Comparison of ENCODE assay signal across 1 cellular context in genomic region chr7:23418046-23418445, GRCh38.
TF ChIP-seq lines count a peak whose summit lies in the region.

No MANE protein-coding gene starts in this region.

TF ChIP-seq in WTC11, 78 proteins besides CTCF, POLR2A, EP300 and RAD21 (continued from another document):
- TF ChIP-seq, protein P1, sequence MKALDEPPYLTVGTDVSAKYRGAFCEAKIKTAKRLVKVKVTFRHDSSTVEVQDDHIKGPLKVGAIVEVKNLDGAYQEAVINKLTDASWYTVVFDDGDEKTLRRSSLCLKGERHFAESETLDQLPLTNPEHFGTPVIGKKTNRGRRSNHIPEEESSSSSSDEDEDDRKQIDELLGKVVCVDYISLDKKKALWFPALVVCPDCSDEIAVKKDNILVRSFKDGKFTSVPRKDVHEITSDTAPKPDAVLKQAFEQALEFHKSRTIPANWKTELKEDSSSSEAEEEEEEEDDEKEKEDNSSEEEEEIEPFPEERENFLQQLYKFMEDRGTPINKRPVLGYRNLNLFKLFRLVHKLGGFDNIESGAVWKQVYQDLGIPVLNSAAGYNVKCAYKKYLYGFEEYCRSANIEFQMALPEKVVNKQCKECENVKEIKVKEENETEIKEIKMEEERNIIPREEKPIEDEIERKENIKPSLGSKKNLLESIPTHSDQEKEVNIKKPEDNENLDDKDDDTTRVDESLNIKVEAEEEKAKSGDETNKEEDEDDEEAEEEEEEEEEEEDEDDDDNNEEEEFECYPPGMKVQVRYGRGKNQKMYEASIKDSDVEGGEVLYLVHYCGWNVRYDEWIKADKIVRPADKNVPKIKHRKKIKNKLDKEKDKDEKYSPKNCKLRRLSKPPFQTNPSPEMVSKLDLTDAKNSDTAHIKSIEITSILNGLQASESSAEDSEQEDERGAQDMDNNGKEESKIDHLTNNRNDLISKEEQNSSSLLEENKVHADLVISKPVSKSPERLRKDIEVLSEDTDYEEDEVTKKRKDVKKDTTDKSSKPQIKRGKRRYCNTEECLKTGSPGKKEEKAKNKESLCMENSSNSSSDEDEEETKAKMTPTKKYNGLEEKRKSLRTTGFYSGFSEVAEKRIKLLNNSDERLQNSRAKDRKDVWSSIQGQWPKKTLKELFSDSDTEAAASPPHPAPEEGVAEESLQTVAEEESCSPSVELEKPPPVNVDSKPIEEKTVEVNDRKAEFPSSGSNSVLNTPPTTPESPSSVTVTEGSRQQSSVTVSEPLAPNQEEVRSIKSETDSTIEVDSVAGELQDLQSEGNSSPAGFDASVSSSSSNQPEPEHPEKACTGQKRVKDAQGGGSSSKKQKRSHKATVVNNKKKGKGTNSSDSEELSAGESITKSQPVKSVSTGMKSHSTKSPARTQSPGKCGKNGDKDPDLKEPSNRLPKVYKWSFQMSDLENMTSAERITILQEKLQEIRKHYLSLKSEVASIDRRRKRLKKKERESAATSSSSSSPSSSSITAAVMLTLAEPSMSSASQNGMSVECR (CRISPR knock-in tag; IDR thresholded peaks at IDR 0.05; ENCODE audit: borderline replicate concordance), result no peak
- TF ChIP-seq SMAD3 (CRISPR knock-in tag; IDR thresholded peaks at IDR 0.05; ENCODE audit: borderline replicate concordance) (no peak), TEAD1 (CRISPR knock-in tag; IDR thresholded peaks at IDR 0.05) (no peak), NR2C2 (CRISPR knock-in tag; IDR thresholded peaks at IDR 0.05) (no peak), GTF2I (CRISPR knock-in tag; conservative IDR thresholded peaks at IDR 0.05) (no peak), GABPB1 (CRISPR knock-in tag; IDR thresholded peaks at IDR 0.05) (no peak)
